In genomic region chr9:124015661-124016131, GRCh38 we compare ENCODE assay signal across 20 cellular contexts. TPM values are rescaled to one million over a fixed set of nuclear protein-coding genes. Genes with fewer than 3 reads are reported as not detected.
A peak's percentile ranks its signal among the peaks of the same experiment; 100 is the strongest.
DNase-seq lines count a peak whose midpoint lies in the region; FAIRE-seq and TF ChIP-seq lines count a peak whose summit lies in the region.
"Had no signal": no experiment of that assay in that cellular context is flagged by ENCODE, and none has a peak within 500 bp of the region (broad histone marks: within the 10 kb centered on the region; RNA-seq: fewer than 3 reads in every experiment).

No MANE protein-coding gene starts in this region.

- intact Hi-C loops in kidney (cut with DNase I): no loop called here

- H3K4me3 ChIP-seq in iPS-18a (ENCODE audit: low read length) (peak overlapping the region; percentile 13), kidney (ENCODE audit: low read length in 2 of 2) (no peak overlapping the region)

- POLR2A ChIA-PET in activated CD4-positive, alpha-beta T cell treated with anti-CD3 and anti-CD28 coated beads, Interleukin-2, amount 10 ng/mL, durations not matched to agents 7 days and 5 days (lab: Charles Lee): no interaction called here
- POLR2A ChIA-PET in activated CD4-positive, alpha-beta memory T cell treated with anti-CD3 and anti-CD28 coated beads, Interleukin-2, amount 10 ng/mL, durations not matched to agents 7 days and 5 days (lab: Charles Lee): no interaction called here

- H3K9ac ChIP-seq in iPS-18a (ENCODE audit: low read length) (no peak overlapping the region), kidney (ENCODE audit: low read length in 2 of 2) (no peak overlapping the region)

- no peak for DNase-seq in activated CD4-positive, alpha-beta T cell treated with anti-CD3 and anti-CD28 coated beads, Interleukin-2, amount 10 ng/mL, durations not matched to agents 7 days and 5 days
- no peak for DNase-seq in activated CD4-positive, alpha-beta T cell treated with anti-CD3 and anti-CD28 coated beads for 1 hour
- no peak for DNase-seq in activated CD4-positive, alpha-beta memory T cell treated with anti-CD3 and anti-CD28 coated beads, Interleukin-2, amount 10 ng/mL, durations not matched to agents 7 days and 5 days
- DNase-seq in retina (peak; percentile 81), pons (ENCODE audit: low spot score) (no peak), NCI-H187 (lab: John Stamatoyannopoulos, UW) (no peak), kidney (no peak)
- DNase-seq: ACHN; activated CD4-positive, alpha-beta T cell treated with anti-CD3 and anti-CD28 coated beads for 48 hours; Calu3; cortex of kidney; erythroblast; KG1; midbrain; NCI-H1105; SHP77 treated with DMSO at 0.1 percent for 48 hours; small intestine; T1000 had no signal

- FAIRE-seq in kidney (lab: Jason Lieb, UNC): no peak
- FAIRE-seq: small intestine had no signal

- H3K4me3 Mint-ChIP-seq in activated CD4-positive, alpha-beta T cell treated with anti-CD3 and anti-CD28 coated beads, Interleukin-2, amount 10 ng/mL, durations not matched to agents 7 days and 5 days: no peak overlapping the region
- H3K4me3 Mint-ChIP-seq in activated CD4-positive, alpha-beta memory T cell treated with anti-CD3 and anti-CD28 coated beads, Interleukin-2, amount 10 ng/mL, durations not matched to agents 7 days and 5 days: peak overlapping the region; percentile 7

- H3K9me3 Mint-ChIP-seq in activated CD4-positive, alpha-beta T cell treated with anti-CD3 and anti-CD28 coated beads, Interleukin-2, amount 10 ng/mL, durations not matched to agents 7 days and 5 days: no peaks in the 10 kb centered on the region
- H3K9me3 Mint-ChIP-seq in activated CD4-positive, alpha-beta memory T cell treated with anti-CD3 and anti-CD28 coated beads, Interleukin-2, amount 10 ng/mL, durations not matched to agents 7 days and 5 days: no peaks in the 10 kb centered on the region

- H3K4me1 Mint-ChIP-seq in activated CD4-positive, alpha-beta T cell treated with anti-CD3 and anti-CD28 coated beads, Interleukin-2, amount 10 ng/mL, durations not matched to agents 7 days and 5 days: peaks cover 14% of the 10 kb centered on the region
- H3K4me1 Mint-ChIP-seq in activated CD4-positive, alpha-beta memory T cell treated with anti-CD3 and anti-CD28 coated beads, Interleukin-2, amount 10 ng/mL, durations not matched to agents 7 days and 5 days: peaks cover 13% of the 10 kb centered on the region

- peak overlapping the region; percentile 31 for H3K27ac Mint-ChIP-seq in activated CD4-positive, alpha-beta T cell treated with anti-CD3 and anti-CD28 coated beads, Interleukin-2, amount 10 ng/mL, durations not matched to agents 7 days and 5 days
- H3K27ac Mint-ChIP-seq in activated CD4-positive, alpha-beta memory T cell treated with anti-CD3 and anti-CD28 coated beads, Interleukin-2, amount 10 ng/mL, durations not matched to agents 7 days and 5 days: no peak overlapping the region

- H3K27me3 ChIP-seq in iPS-18a (ENCODE audit: control insufficient read depth, insufficient read depth, low read length): peaks cover 98% of the 10 kb centered on the region

- H3K9me3 ChIP-seq in iPS-18a (ENCODE audit: control insufficient read depth, low read depth, low read length) (no peaks in the 10 kb centered on the region), kidney (ENCODE audit: control insufficient read depth in 1 of 2, low read length in 2 of 2) (no peaks in the 10 kb centered on the region)

- H3K27me3 Mint-ChIP-seq in activated CD4-positive, alpha-beta T cell treated with anti-CD3 and anti-CD28 coated beads, Interleukin-2, amount 10 ng/mL, durations not matched to agents 7 days and 5 days: peaks cover 67% of the 10 kb centered on the region
- H3K27me3 Mint-ChIP-seq in activated CD4-positive, alpha-beta memory T cell treated with anti-CD3 and anti-CD28 coated beads, Interleukin-2, amount 10 ng/mL, durations not matched to agents 7 days and 5 days: peaks cover 68% of the 10 kb centered on the region

- TF ChIP-seq CTCF in kidney (IDR thresholded peaks at IDR 0.05; ENCODE audit: borderline replicate concordance, extremely low read depth, insufficient read depth): no peak

- H3K36me3 ChIP-seq in iPS-18a (ENCODE audit: control insufficient read depth, low read depth, low read length): no peaks in the 10 kb centered on the region
- no peaks in the 10 kb centered on the region for H3K36me3 ChIP-seq in kidney (ENCODE audit: control insufficient read depth in 1 of 2, insufficient read depth in 2 of 2, low read length in 2 of 2)

- no peak overlapping the region for H3K27ac ChIP-seq in iPS-18a (ENCODE audit: low read length)
- no peak overlapping the region for H3K27ac ChIP-seq in kidney (ENCODE audit: low read depth in 2 of 2, low read length in 2 of 2)

- H3K4me1 ChIP-seq in iPS-18a (ENCODE audit: control insufficient read depth, low read depth, low read length): peaks cover 29% of the 10 kb centered on the region
- H3K4me1 ChIP-seq in kidney (ENCODE audit: control insufficient read depth in 1 of 2, insufficient read depth in 1 of 2, low read depth in 1 of 2, low read length in 2 of 2): peaks cover 0 to 9% of the 10 kb centered on the region in 2 donors

- H3K36me3 Mint-ChIP-seq in activated CD4-positive, alpha-beta T cell treated with anti-CD3 and anti-CD28 coated beads, Interleukin-2, amount 10 ng/mL, durations not matched to agents 7 days and 5 days (ENCODE audit: low read depth): peaks cover 3% of the 10 kb centered on the region
- peaks cover 7% of the 10 kb centered on the region for H3K36me3 Mint-ChIP-seq in activated CD4-positive, alpha-beta memory T cell treated with anti-CD3 and anti-CD28 coated beads, Interleukin-2, amount 10 ng/mL, durations not matched to agents 7 days and 5 days (ENCODE audit: low read depth)

- CTCF ChIA-PET in activated CD4-positive, alpha-beta T cell treated with anti-CD3 and anti-CD28 coated beads, Interleukin-2, amount 10 ng/mL, durations not matched to agents 7 days and 5 days (lab: Charles Lee): no interaction called here
- CTCF ChIA-PET in activated CD4-positive, alpha-beta memory T cell treated with anti-CD3 and anti-CD28 coated beads, Interleukin-2, amount 10 ng/mL, durations not matched to agents 7 days and 5 days (lab: Charles Lee): no interaction called here

RNA-seq across cellular contexts. Expression of gene LHX2, which starts 4.1 kb away (rescaled TPM):
- not detected for total RNA-seq in activated CD4-positive, alpha-beta T cell treated with anti-CD3 and anti-CD28 coated beads, Interleukin-2, amount 10 ng/mL, durations not matched to agents 7 days and 5 days
- total RNA-seq in activated CD4-positive, alpha-beta memory T cell treated with anti-CD3 and anti-CD28 coated beads, Interleukin-2, amount 10 ng/mL, durations not matched to agents 7 days and 5 days: not detected
- not detected for total RNA-seq in kidney
- polyA plus RNA-seq in kidney (ENCODE audit: insufficient read depth, low read depth, low replicate concordance): not detected
- total RNA-seq: Calu3, urinary bladder had no signal
- polyA plus RNA-seq: small intestine, urinary bladder had no signal
